In the genomic region with DNA sequence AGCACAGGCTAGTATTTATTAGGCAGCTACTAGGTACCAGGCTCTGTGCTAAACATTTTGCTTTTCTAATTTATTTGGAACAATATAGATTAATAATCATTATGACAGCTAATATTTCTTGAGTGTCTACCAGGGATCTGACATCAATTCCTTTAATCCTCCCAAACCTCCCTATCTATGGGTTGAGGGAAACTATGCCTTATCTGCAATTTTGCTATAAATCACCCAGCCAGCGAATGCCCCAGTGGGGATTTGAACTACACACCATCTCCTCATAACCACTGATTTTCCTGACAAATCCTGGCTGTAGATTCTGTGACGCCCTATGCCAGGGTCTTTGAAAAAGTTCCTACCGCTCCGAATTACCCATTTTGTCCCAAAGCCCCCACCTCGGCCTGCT, we compare ENCODE assay signal across 15 cellular contexts. TPM values are rescaled to one million over a fixed set of nuclear protein-coding genes. Genes with fewer than 3 reads are reported as not detected.
DNase-seq lines count a peak whose midpoint lies in the region; TF ChIP-seq lines count a peak whose summit lies in the region.
"Had no signal": no experiment of that assay in that cellular context is flagged by ENCODE, and none has a peak within 500 bp of the region (broad histone marks: within the 10 kb centered on the region; RNA-seq: fewer than 3 reads in every experiment).

No MANE protein-coding gene starts in this region.

- H2BK5ac ChIP-seq in neuronal stem cell (ENCODE audit: low read length), result no peak overlapping the region

- no peak overlapping the region for H3K14ac ChIP-seq in neuronal stem cell (ENCODE audit: low read length)

- no peak overlapping the region for H3K23ac ChIP-seq in neuronal stem cell (ENCODE audit: low read depth, low read length, poor library complexity)

- H3K79me1 ChIP-seq in neuronal stem cell (ENCODE audit: low read depth, low read length), result no peaks in the 10 kb centered on the region

- peaks cover 2 to 13% of the 10 kb centered on the region in 2 donors for H3K4me1 ChIP-seq in esophagus (ENCODE audit: control insufficient read depth in 2 of 2, insufficient read depth in 2 of 2, low read length in 1 of 2)
- H3K4me1 ChIP-seq in neuronal stem cell (ENCODE audit: control insufficient read depth in 2 of 2, insufficient read depth in 1 of 2, low read depth in 1 of 2, low read length in 2 of 2), result peaks cover 0 to 20% of the 10 kb centered on the region in 2 donors
- peaks cover 5 to 57% (median 32%) of the 10 kb centered on the region in 4 donors for H3K4me1 ChIP-seq in tibial nerve

- no peaks in the 10 kb centered on the region for H3K36me3 Mint-ChIP-seq in brain
- H3K36me3 Mint-ChIP-seq: naive thymus-derived CD8-positive, alpha-beta T cell had no signal

- DNase-seq in neuronal stem cell (ENCODE audit: low spot score), result no peak
- no peak for DNase-seq in tibial nerve (ENCODE audit: low spot score in 2 of 2)
- DNase-seq in putamen (ENCODE audit: low spot score), result no peak
- no peak for DNase-seq in GM19238 (ENCODE audit: insufficient read length, low spot score)
- no peak for DNase-seq in stimulated activated CD4-positive, alpha-beta T cell treated with anti-CD3 and anti-CD28 coated beads, Interleukin-4, amount 100 ng/mL, for 4 hours
- DNase-seq: amniotic stem cell; dermis blood vessel endothelial cell; naive thymus-derived CD8-positive, alpha-beta T cell; NCI-H2029; NCI-H510A; SHP77 treated with DMSO at 0.1 percent for 48 hours had no signal

- 90 to 98% methylated on average over 5 of the region's 5 CpGs for WGBS in esophagus, 2 donors
- WGBS in neuronal stem cell (ENCODE audit: extremely low coverage in 2 of 2, insufficient read length in 2 of 2, insufficient replicate concordance in 1 of 2), 2 donors, result no CpG with 5 or more reads among the region's 5 CpGs
- 56 to 64% methylated on average over 5 of the region's 5 CpGs for WGBS in tibial nerve, 2 donors

- no peak overlapping the region for H2BK120ac ChIP-seq in neuronal stem cell (ENCODE audit: low read depth, low read length)

- H2BK12ac ChIP-seq in neuronal stem cell (ENCODE audit: low read length), result peak overlapping the region; percentile 5

- no peak overlapping the region for H3K4me3 ChIP-seq in esophagus (ENCODE audit: low read depth in 1 of 2, low read length in 2 of 2)
- H3K4me3 ChIP-seq in neuronal stem cell (ENCODE audit: low read length in 2 of 2), result no peak overlapping the region
- peak overlapping the region in 1 of 4 donors; percentile 15 for H3K4me3 ChIP-seq in tibial nerve

- TF ChIP-seq POLR2A in tibial nerve (IDR thresholded peaks at IDR 0.05), result no peak

- H4K8ac ChIP-seq in neuronal stem cell (ENCODE audit: low read depth, low read length), result no peak overlapping the region

- H3K18ac ChIP-seq in neuronal stem cell (ENCODE audit: low read length), result no peak overlapping the region

- H3K36me3 ChIP-seq in esophagus (ENCODE audit: control insufficient read depth in 2 of 2, insufficient read depth in 2 of 2, low read length in 1 of 2) (no peaks in the 10 kb centered on the region), neuronal stem cell (replicated peaks in 1 of 2; ENCODE audit: control insufficient read depth in 2 of 2, insufficient read depth in 2 of 2, low read length in 2 of 2) (no peaks in the 10 kb centered on the region), tibial nerve (no peaks in the 10 kb centered on the region)

- TF ChIP-seq CTCF in brain (conservative IDR thresholded peaks at IDR 0.05), result no peak
- no peak for TF ChIP-seq CTCF in tibial nerve (IDR thresholded peaks at IDR 0.05)

- H3K27ac ChIP-seq in esophagus (ENCODE audit: low read depth in 2 of 2, low read length in 1 of 2) (peak overlapping the region; percentile 72 to 91), neuronal stem cell (replicated peaks; ENCODE audit: low read length) (no peak overlapping the region), tibial nerve (peak overlapping the region; percentile 82 to 95 (median 90))

- H3K27me3 ChIP-seq in esophagus (ENCODE audit: control insufficient read depth in 1 of 2, insufficient read depth in 2 of 2, low read length in 2 of 2), result no peaks in the 10 kb centered on the region
- peaks cover 0 to 18% (median 0%) of the 10 kb centered on the region in 3 experiments for H3K27me3 ChIP-seq in neuronal stem cell (ENCODE audit: control insufficient read depth in 3 of 3, insufficient read depth in 3 of 3, low read depth in 1 of 3, low read length in 3 of 3)
- H3K27me3 ChIP-seq in tibial nerve, result no peaks in the 10 kb centered on the region

- H4K91ac ChIP-seq in neuronal stem cell (ENCODE audit: low read depth, low read length, poor library complexity), result no peak overlapping the region

- peaks cover 7% of the 10 kb centered on the region for H3K27me3 Mint-ChIP-seq in brain
- H3K27me3 Mint-ChIP-seq: activated T-helper 17 cell treated with anti-CD3 and anti-CD28 coated beads, Interleukin-2, amount 50 U/mL, for 72 hours; naive thymus-derived CD8-positive, alpha-beta T cell had no signal

- no peak for TF ChIP-seq EP300 in tibial nerve (IDR thresholded peaks at IDR 0.05)

- H3K4me2 ChIP-seq in neuronal stem cell (ENCODE audit: insufficient read depth, low read length, poor library complexity, severe bottlenecking), result no peak overlapping the region

- H3K4ac ChIP-seq in neuronal stem cell (ENCODE audit: low read length), result no peak overlapping the region

- H2AFZ ChIP-seq in neuronal stem cell (ENCODE audit: low read length), result peak overlapping the region; percentile 45

- H3K9me3 Mint-ChIP-seq in brain, result no peaks in the 10 kb centered on the region
- H3K9me3 Mint-ChIP-seq: activated T-helper 17 cell treated with anti-CD3 and anti-CD28 coated beads, Interleukin-2, amount 50 U/mL, for 72 hours; naive thymus-derived CD8-positive, alpha-beta T cell; T-helper 1 cell treated with Interleukin-12 subunit alpha and Interleukin-12 subunit beta and Interleukin-4 antibody, amounts not matched to agents 30 μg/mL and 1 μg/mL, for 36 hours had no signal

- H2AK5ac ChIP-seq in neuronal stem cell (ENCODE audit: low read depth, low read length), result no peak overlapping the region

- H3K9me3 ChIP-seq in esophagus (ENCODE audit: control insufficient read depth in 2 of 2, insufficient read depth in 1 of 2, low read depth in 1 of 2, low read length in 1 of 2) (no peaks in the 10 kb centered on the region), neuronal stem cell (replicated peaks in 1 of 2; ENCODE audit: control insufficient read depth in 2 of 2, insufficient read depth in 1 of 2, low read depth in 1 of 2, low read length in 2 of 2) (no peaks in the 10 kb centered on the region), tibial nerve (no peaks in the 10 kb centered on the region)

- H3K9ac ChIP-seq in neuronal stem cell (ENCODE audit: low read depth, low read length, poor library complexity), result no peak overlapping the region

- H2BK15ac ChIP-seq in neuronal stem cell (ENCODE audit: low read length), result no peak overlapping the region

- peak overlapping the region in 1 of 5 experiments; percentile 11 for H3K4me3 Mint-ChIP-seq in brain
- H3K4me3 Mint-ChIP-seq: activated T-helper 17 cell treated with anti-CD3 and anti-CD28 coated beads, Interleukin-2, amount 50 U/mL, for 72 hours; naive thymus-derived CD8-positive, alpha-beta T cell; T-helper 1 cell treated with Interleukin-12 subunit alpha and Interleukin-12 subunit beta and Interleukin-4 antibody, amounts not matched to agents 30 μg/mL and 1 μg/mL, for 36 hours had no signal

- peak overlapping the region in 4 of 5 experiments; percentile 1 to 97 (median 94) for H3K27ac Mint-ChIP-seq in brain
- H3K27ac Mint-ChIP-seq: activated T-helper 17 cell treated with anti-CD3 and anti-CD28 coated beads, Interleukin-2, amount 50 U/mL, for 72 hours; naive thymus-derived CD8-positive, alpha-beta T cell; T-helper 1 cell treated with Interleukin-12 subunit alpha and Interleukin-12 subunit beta and Interleukin-4 antibody, amounts not matched to agents 30 μg/mL and 1 μg/mL, for 36 hours had no signal

- H3K4me1 Mint-ChIP-seq in brain, result peaks cover 70% of the 10 kb centered on the region
- H3K4me1 Mint-ChIP-seq: activated T-helper 17 cell treated with anti-CD3 and anti-CD28 coated beads, Interleukin-2, amount 50 U/mL, for 72 hours had no signal

RNA-seq across cellular contexts. Expression of a gene that starts 21.4 kb away (rescaled TPM):
- polyA plus RNA-seq in brain (ENCODE audit: insufficient read depth, low read depth, low replicate concordance) (50.7 TPM), esophagus (10 to 100 TPM; 23.1 to 27.1 TPM)
- 66.9 TPM for polyA plus RNA-seq in neuronal stem cell (2013, experiment 1 of 2)
- polyA plus RNA-seq in neuronal stem cell (2013, experiment 2 of 2), result 64.7 TPM
- total RNA-seq in tibial nerve, result 10 to 100 TPM; 33.3 to 73.9 (median 63.1) TPM
